Comparison of ENCODE assay signal across 14 cellular contexts in genomic region chr2:199663157-199663556, GRCh38.
DNase-seq lines count a peak whose midpoint lies in the region; ATAC-seq and TF ChIP-seq lines count a peak whose summit lies in the region.
"Had no signal": no experiment of that assay in that cellular context is flagged by ENCODE, and none has a peak within 500 bp of the region (broad histone marks: within the 10 kb centered on the region; RNA-seq: fewer than 3 reads in every experiment).

No MANE protein-coding gene starts in this region.

- H3K4me1 ChIP-seq in NT2/D1 (ENCODE audit: insufficient read depth, insufficient read length) (no peaks in the 10 kb centered on the region), psoas muscle (no peaks in the 10 kb centered on the region)
- H3K4me1 ChIP-seq: gastrocnemius medialis had no signal

- DNase-seq in NT2/D1 (ENCODE audit: low read depth, low spot score): peak; percentile 6
- DNase-seq in psoas muscle: no peak
- no peak for DNase-seq in NCI-H345 treated with DMSO at 0.1 percent for 48 hours (lab: John Stamatoyannopoulos, UW; ENCODE audit: unreplicated experiment)
- no peak for DNase-seq in AG08396 (ENCODE audit: low spot score)
- no peak for DNase-seq in GF-D8 (lab: John Stamatoyannopoulos, UW)
- DNase-seq: activated CD4-positive, alpha-beta T cell treated with anti-CD3 and anti-CD28 coated beads, Interleukin-2, amount 10 ng/mL, durations not matched to agents 7 days and 5 days; brain microvascular endothelial cell; endodermal cell; gastrocnemius medialis; kidney had no signal

- H3K27me3 ChIP-seq in NT2/D1 (ENCODE audit: insufficient read depth, insufficient read length) (no peaks in the 10 kb centered on the region), psoas muscle (ENCODE audit: insufficient read depth in 3 of 3, low read length in 2 of 3) (no peaks in the 10 kb centered on the region)
- H3K27me3 ChIP-seq: brain microvascular endothelial cell, gastrocnemius medialis had no signal

- no peak overlapping the region for H3K9ac ChIP-seq in NT2/D1 (ENCODE audit: insufficient read length, low read depth)

- H3K36me3 ChIP-seq in NT2/D1 (ENCODE audit: insufficient read depth, insufficient read length, low read length) (no peaks in the 10 kb centered on the region), psoas muscle (ENCODE audit: insufficient read depth in 1 of 2, low read depth in 1 of 2) (no peaks in the 10 kb centered on the region)
- H3K36me3 ChIP-seq: brain microvascular endothelial cell, gastrocnemius medialis had no signal

- no peak for TF ChIP-seq CTCF in psoas muscle (IDR thresholded peaks at IDR 0.05)

- peak; percentile 62 for ATAC-seq in GM18508 (IDR thresholded peaks at IDR 0.05; ENCODE audit: insufficient read depth, unreplicated experiment)
- peak; percentile 81 for ATAC-seq in GM21576 (IDR thresholded peaks at IDR 0.05; ENCODE audit: unreplicated experiment)
- ATAC-seq in HG03103 (IDR thresholded peaks at IDR 0.05; ENCODE audit: low read depth, unreplicated experiment): peak; percentile 70
- no peak for ATAC-seq in psoas muscle
- ATAC-seq: activated T-helper 17 cell treated with anti-CD3 and anti-CD28 coated beads, Interleukin-2, amount 50 U/mL, for 72 hours; gastrocnemius medialis had no signal

- H3K9me3 ChIP-seq in NT2/D1 (ENCODE audit: insufficient read depth, low read length) (no peaks in the 10 kb centered on the region; the same call in 1 of the 2 replicates), psoas muscle (no peaks in the 10 kb centered on the region)
- H3K9me3 ChIP-seq: gastrocnemius medialis had no signal

- intact Hi-C loops in psoas muscle (cut with DNase I): no loop called here

- 64 to 68% (median 68%) methylated on average over 5 to 6 of the region's 6 CpGs for WGBS in psoas muscle, 3 donors

- no peak overlapping the region for H3K4me3 ChIP-seq in NT2/D1 (ENCODE audit: insufficient read length, low read depth)
- H3K4me3 ChIP-seq in psoas muscle: no peak overlapping the region
- H3K4me3 ChIP-seq: gastrocnemius medialis had no signal

- H3K27ac ChIP-seq in psoas muscle: no peak overlapping the region
- H3K27ac ChIP-seq: brain microvascular endothelial cell, gastrocnemius medialis had no signal

Comparison
In these comparisons a context has a peak if more than half of its experiments do, and no peak if none do; other contexts are left out.
1. ATAC-seq: peak in GM18508 (single experiment), GM21576 (single experiment) and HG03103 (single experiment); none in psoas muscle (0 of 4).